1 cellular context compared by ENCODE assay signal in the genomic region with DNA sequence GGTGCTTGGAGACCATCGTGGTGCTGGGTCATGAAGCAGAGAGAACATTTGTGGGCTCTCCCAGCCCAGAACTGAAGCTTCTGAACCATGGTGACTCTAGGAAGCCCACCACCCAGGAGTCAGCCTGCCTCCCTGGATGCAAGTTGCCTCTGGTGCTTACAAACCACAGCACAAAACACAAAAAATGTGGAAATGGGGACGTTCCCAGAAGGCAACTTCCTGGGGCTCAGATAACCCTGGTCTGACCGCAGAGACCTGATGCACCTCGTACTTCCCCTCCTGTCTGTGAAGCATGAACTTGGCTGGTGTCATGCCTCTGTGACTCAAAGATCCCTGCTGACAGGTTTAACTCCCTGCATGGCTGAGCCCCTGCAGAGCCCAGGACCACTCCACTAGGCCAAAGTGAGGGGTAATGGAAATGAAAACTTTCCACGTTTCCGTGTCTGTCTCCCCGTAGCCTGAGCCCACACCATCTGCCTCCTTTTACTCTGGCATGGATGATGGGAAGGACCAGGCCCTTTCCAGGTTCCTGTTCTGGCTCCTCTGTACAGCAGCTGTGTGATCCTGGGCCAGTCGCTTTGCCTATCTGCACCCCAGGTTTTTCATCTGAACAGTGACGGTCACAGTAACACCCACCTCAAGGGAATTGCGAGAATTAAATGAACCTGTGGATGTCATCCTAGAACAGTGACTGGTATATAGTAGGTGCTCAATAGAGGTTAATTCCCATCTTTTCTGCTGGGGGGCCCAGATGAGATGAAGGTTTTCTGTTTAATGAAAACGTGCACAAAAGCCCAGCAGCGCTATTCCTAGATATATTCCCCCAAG.
A peak's percentile ranks its signal among the peaks of the same experiment; 100 is the strongest.
TF ChIP-seq lines count a peak whose summit lies in the region.

No MANE protein-coding gene starts in this region.

TF ChIP-seq in GM12878, 131 proteins besides CTCF, POLR2A, EP300 and RAD21 (continued from another document and continues in another):
- peak; percentile 43; the same call in 1 of the 2 replicates for TF ChIP-seq MXI1 (IDR thresholded peaks at IDR 0.05; ENCODE audit: low read depth, low read length)
- peak; percentile 79 for TF ChIP-seq SPI1 (IDR thresholded peaks at IDR 0.05; ENCODE audit: borderline replicate concordance, insufficient read depth, low read depth, low read length)
- no peak for TF ChIP-seq SREBF1 (IDR thresholded peaks at IDR 0.05; ENCODE audit: low read length)
- TF ChIP-seq RELA (IDR thresholded peaks at IDR 0.05; ENCODE audit: borderline replicate concordance, partially characterized antibody): peak; percentile 65
- 0 out of 2 replicates have a peak, but pooled peaks have one; percentile 16 for TF ChIP-seq TCF12 (IDR thresholded peaks at IDR 0.05; ENCODE audit: low read depth, low read length)
- peak; percentile 97 for TF ChIP-seq IKZF1 (conservative IDR thresholded peaks at IDR 0.05)
- no peak for TF ChIP-seq NR2C2 (IDR thresholded peaks at IDR 0.05; ENCODE audit: borderline replicate concordance, control insufficient read depth, insufficient read length, low read depth)
- 0 out of 2 replicates have a peak, but pooled peaks have one; percentile 38 for TF ChIP-seq CHD2 (IDR thresholded peaks at IDR 0.05; ENCODE audit: borderline replicate concordance, low read depth, low read length)
- peak; percentile 63 for TF ChIP-seq MTA2 (IDR thresholded peaks at IDR 0.05; ENCODE audit: low read depth)
- TF ChIP-seq FOXK2 (IDR thresholded peaks at IDR 0.05): no peak
- TF ChIP-seq, protein P1, sequence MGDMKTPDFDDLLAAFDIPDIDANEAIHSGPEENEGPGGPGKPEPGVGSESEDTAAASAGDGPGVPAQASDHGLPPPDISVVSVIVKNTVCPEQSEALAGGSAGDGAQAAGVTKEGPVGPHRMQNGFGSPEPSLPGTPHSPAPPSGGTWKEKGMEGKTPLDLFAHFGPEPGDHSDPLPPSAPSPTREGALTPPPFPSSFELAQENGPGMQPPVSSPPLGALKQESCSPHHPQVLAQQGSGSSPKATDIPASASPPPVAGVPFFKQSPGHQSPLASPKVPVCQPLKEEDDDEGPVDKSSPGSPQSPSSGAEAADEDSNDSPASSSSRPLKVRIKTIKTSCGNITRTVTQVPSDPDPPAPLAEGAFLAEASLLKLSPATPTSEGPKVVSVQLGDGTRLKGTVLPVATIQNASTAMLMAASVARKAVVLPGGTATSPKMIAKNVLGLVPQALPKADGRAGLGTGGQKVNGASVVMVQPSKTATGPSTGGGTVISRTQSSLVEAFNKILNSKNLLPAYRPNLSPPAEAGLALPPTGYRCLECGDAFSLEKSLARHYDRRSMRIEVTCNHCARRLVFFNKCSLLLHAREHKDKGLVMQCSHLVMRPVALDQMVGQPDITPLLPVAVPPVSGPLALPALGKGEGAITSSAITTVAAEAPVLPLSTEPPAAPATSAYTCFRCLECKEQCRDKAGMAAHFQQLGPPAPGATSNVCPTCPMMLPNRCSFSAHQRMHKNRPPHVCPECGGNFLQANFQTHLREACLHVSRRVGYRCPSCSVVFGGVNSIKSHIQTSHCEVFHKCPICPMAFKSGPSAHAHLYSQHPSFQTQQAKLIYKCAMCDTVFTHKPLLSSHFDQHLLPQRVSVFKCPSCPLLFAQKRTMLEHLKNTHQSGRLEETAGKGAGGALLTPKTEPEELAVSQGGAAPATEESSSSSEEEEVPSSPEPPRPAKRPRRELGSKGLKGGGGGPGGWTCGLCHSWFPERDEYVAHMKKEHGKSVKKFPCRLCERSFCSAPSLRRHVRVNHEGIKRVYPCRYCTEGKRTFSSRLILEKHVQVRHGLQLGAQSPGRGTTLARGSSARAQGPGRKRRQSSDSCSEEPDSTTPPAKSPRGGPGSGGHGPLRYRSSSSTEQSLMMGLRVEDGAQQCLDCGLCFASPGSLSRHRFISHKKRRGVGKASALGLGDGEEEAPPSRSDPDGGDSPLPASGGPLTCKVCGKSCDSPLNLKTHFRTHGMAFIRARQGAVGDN (IDR thresholded peaks at IDR 0.05): peak; percentile 93
- peak; percentile 81 for TF ChIP-seq NFIC (IDR thresholded peaks at IDR 0.05; ENCODE audit: low read depth, low read length)
- peak; percentile 76; the same call in 1 of the 2 replicates for TF ChIP-seq FOXM1 (IDR thresholded peaks at IDR 0.05; ENCODE audit: low read depth, low read length)
- TF ChIP-seq, protein P2, sequence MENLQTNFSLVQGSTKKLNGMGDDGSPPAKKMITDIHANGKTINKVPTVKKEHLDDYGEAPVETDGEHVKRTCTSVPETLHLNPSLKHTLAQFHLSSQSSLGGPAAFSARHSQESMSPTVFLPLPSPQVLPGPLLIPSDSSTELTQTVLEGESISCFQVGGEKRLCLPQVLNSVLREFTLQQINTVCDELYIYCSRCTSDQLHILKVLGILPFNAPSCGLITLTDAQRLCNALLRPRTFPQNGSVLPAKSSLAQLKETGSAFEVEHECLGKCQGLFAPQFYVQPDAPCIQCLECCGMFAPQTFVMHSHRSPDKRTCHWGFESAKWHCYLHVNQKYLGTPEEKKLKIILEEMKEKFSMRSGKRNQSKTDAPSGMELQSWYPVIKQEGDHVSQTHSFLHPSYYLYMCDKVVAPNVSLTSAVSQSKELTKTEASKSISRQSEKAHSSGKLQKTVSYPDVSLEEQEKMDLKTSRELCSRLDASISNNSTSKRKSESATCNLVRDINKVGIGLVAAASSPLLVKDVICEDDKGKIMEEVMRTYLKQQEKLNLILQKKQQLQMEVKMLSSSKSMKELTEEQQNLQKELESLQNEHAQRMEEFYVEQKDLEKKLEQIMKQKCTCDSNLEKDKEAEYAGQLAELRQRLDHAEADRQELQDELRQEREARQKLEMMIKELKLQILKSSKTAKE (IDR thresholded peaks at IDR 0.05; ENCODE audit: low read depth, poor library complexity, severe bottlenecking): peak; percentile 54
- peak; percentile 51; the same call in 1 of the 2 replicates for TF ChIP-seq BACH1 (IDR thresholded peaks at IDR 0.05; ENCODE audit: borderline replicate concordance)
- TF ChIP-seq, protein P3, sequence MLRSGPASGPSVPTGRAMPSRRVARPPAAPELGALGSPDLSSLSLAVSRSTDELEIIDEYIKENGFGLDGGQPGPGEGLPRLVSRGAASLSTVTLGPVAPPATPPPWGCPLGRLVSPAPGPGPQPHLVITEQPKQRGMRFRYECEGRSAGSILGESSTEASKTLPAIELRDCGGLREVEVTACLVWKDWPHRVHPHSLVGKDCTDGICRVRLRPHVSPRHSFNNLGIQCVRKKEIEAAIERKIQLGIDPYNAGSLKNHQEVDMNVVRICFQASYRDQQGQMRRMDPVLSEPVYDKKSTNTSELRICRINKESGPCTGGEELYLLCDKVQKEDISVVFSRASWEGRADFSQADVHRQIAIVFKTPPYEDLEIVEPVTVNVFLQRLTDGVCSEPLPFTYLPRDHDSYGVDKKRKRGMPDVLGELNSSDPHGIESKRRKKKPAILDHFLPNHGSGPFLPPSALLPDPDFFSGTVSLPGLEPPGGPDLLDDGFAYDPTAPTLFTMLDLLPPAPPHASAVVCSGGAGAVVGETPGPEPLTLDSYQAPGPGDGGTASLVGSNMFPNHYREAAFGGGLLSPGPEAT (IDR thresholded peaks at IDR 0.05; ENCODE audit: low read depth): peak; percentile 87
- no peak for TF ChIP-seq ZZZ3 (IDR thresholded peaks at IDR 0.05; ENCODE audit: control insufficient read depth, insufficient read length, low read depth)
- TF ChIP-seq NBN (IDR thresholded peaks at IDR 0.05): peak; percentile 62; the same call in 1 of the 2 replicates
- 0 out of 2 replicates have a peak, but pooled peaks have one; percentile 68 for TF ChIP-seq HDGF (IDR thresholded peaks at IDR 0.05)
- peak; percentile 66; the same call in 1 of the 2 replicates for TF ChIP-seq CREB1 (IDR thresholded peaks at IDR 0.05; ENCODE audit: low read depth)
- peak; percentile 84 for TF ChIP-seq NR2F1 (conservative IDR thresholded peaks at IDR 0.05)
- peak; percentile 67; the same call in 1 of the 2 replicates for TF ChIP-seq BCL11A (IDR thresholded peaks at IDR 0.05; ENCODE audit: low read depth, low read length)
- peak; percentile 89 for TF ChIP-seq CBFB (IDR thresholded peaks at IDR 0.05; ENCODE audit: low read depth)
- no peak for TF ChIP-seq ZNF24 (IDR thresholded peaks at IDR 0.05)
- TF ChIP-seq, protein P4, sequence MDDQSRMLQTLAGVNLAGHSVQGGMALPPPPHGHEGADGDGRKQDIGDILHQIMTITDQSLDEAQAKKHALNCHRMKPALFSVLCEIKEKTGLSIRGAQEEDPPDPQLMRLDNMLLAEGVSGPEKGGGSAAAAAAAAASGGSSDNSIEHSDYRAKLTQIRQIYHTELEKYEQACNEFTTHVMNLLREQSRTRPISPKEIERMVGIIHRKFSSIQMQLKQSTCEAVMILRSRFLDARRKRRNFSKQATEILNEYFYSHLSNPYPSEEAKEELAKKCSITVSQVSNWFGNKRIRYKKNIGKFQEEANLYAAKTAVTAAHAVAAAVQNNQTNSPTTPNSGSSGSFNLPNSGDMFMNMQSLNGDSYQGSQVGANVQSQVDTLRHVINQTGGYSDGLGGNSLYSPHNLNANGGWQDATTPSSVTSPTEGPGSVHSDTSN (IDR thresholded peaks at IDR 0.05; ENCODE audit: insufficient replicate concordance, low read depth, low read length): peak; percentile 55
- TF ChIP-seq EED (IDR thresholded peaks at IDR 0.05; ENCODE audit: low read depth): peak; percentile 99
- TF ChIP-seq CREM (IDR thresholded peaks at IDR 0.05; ENCODE audit: low read depth): peak; percentile 53; the same call in 1 of the 2 replicates
- TF ChIP-seq, protein P5, sequence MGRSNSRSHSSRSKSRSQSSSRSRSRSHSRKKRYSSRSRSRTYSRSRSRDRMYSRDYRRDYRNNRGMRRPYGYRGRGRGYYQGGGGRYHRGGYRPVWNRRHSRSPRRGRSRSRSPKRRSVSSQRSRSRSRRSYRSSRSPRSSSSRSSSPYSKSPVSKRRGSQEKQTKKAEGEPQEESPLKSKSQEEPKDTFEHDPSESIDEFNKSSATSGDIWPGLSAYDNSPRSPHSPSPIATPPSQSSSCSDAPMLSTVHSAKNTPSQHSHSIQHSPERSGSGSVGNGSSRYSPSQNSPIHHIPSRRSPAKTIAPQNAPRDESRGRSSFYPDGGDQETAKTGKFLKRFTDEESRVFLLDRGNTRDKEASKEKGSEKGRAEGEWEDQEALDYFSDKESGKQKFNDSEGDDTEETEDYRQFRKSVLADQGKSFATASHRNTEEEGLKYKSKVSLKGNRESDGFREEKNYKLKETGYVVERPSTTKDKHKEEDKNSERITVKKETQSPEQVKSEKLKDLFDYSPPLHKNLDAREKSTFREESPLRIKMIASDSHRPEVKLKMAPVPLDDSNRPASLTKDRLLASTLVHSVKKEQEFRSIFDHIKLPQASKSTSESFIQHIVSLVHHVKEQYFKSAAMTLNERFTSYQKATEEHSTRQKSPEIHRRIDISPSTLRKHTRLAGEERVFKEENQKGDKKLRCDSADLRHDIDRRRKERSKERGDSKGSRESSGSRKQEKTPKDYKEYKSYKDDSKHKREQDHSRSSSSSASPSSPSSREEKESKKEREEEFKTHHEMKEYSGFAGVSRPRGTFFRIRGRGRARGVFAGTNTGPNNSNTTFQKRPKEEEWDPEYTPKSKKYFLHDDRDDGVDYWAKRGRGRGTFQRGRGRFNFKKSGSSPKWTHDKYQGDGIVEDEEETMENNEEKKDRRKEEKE (IDR thresholded peaks at IDR 0.05): no peak
- TF ChIP-seq ZNF384 (IDR thresholded peaks at IDR 0.05; ENCODE audit: borderline replicate concordance, low read depth, low read length): no peak
- TF ChIP-seq BHLHE40 (IDR thresholded peaks at IDR 0.05; ENCODE audit: borderline replicate concordance in 1 of 2, low read depth in 2 of 2, low read length in 1 of 2): peak; percentile 32 to 51; a peak in 1 of 4 replicates
- peak; percentile 79; the same call in 1 of the 2 replicates for TF ChIP-seq GATAD2B (conservative IDR thresholded peaks at IDR 0.05; ENCODE audit: low read depth)
- peak; percentile 94 for TF ChIP-seq PAX5 (IDR thresholded peaks at IDR 0.05; ENCODE audit: borderline replicate concordance, low read depth, low read length)
- no peak for TF ChIP-seq CEBPB (IDR thresholded peaks at IDR 0.05; ENCODE audit: borderline replicate concordance in 1 of 2, low read depth in 2 of 2, low read length in 2 of 2)
- no peak for TF ChIP-seq MYB (IDR thresholded peaks at IDR 0.05; ENCODE audit: borderline replicate concordance, low read depth, low read length)
- TF ChIP-seq ATF7 (IDR thresholded peaks at IDR 0.05; ENCODE audit: low read depth): peak; percentile 56
- no peak for TF ChIP-seq JUNB (IDR thresholded peaks at IDR 0.05)
- peak; percentile 33 for TF ChIP-seq IRF4 (IDR thresholded peaks at IDR 0.05; ENCODE audit: low read depth, low read length)
- no peak for TF ChIP-seq SREBF2 (IDR thresholded peaks at IDR 0.05; ENCODE audit: low read length)
- TF ChIP-seq, protein P6, sequence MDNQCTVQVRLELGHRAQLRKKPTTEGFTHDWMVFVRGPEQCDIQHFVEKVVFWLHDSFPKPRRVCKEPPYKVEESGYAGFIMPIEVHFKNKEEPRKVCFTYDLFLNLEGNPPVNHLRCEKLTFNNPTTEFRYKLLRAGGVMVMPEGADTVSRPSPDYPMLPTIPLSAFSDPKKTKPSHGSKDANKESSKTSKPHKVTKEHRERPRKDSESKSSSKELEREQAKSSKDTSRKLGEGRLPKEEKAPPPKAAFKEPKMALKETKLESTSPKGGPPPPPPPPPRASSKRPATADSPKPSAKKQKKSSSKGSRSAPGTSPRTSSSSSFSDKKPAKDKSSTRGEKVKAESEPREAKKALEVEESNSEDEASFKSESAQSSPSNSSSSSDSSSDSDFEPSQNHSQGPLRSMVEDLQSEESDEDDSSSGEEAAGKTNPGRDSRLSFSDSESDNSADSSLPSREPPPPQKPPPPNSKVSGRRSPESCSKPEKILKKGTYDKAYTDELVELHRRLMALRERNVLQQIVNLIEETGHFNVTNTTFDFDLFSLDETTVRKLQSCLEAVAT (IDR thresholded peaks at IDR 0.05): peak; percentile 65
- peak; percentile 12; the same call in 1 of the 2 replicates for TF ChIP-seq SMC3 (IDR thresholded peaks at IDR 0.05; ENCODE audit: borderline replicate concordance, low read length)
- TF ChIP-seq TBL1XR1 (IDR thresholded peaks at IDR 0.05; ENCODE audit: low read depth, low read length): peak; percentile 58
- peak; percentile 52; the same call in 1 of the 2 replicates for TF ChIP-seq YY1 (IDR thresholded peaks at IDR 0.05; ENCODE audit: low read depth, low read length)
- no peak for TF ChIP-seq NRF1 (conservative IDR thresholded peaks at IDR 0.05; ENCODE audit: low read depth, low read length)
- peak; percentile 53; the same call in 1 of the 2 replicates for TF ChIP-seq MEF2A (IDR thresholded peaks at IDR 0.05; ENCODE audit: insufficient read depth, low read depth, low read length)
